ENCODE assay signal across 12 cellular contexts in the genomic region with DNA sequence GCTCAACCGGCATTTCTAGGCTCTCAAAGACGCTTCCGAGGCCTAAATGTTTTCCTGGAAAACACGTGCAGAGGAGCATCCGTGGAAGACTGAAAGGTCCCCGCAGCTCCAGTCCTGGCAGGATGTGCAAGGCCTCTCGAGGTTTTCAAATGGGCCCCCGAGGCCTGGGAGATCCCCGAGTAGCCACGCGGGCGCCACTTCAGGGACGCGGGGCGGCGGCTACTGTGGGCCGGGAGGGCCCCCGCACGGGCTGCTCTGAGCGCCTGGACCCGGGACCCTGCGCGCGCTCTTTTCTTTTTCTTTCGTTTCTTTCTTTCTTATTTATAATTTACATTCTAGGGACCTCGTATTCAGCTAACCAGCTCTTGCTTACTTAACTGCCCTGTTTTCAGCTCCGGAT. TPM values are rescaled to one million over a fixed set of nuclear protein-coding genes. Genes with fewer than 3 reads are reported as not detected.
DNase-seq lines count a peak whose midpoint lies in the region; TF ChIP-seq lines count a peak whose summit lies in the region.
"Had no signal": no experiment of that assay in that cellular context is flagged by ENCODE, and none has a peak within 500 bp of the region (broad histone marks: within the 10 kb centered on the region; RNA-seq: fewer than 3 reads in every experiment).

No MANE protein-coding gene starts in this region.

- peak overlapping the region; percentile 76 for H3K18ac ChIP-seq in neuronal stem cell (ENCODE audit: low read length)

- no peaks in the 10 kb centered on the region for H3K79me2 ChIP-seq in PC-9 (ENCODE audit: low read depth)

- 7% methylated on average over 27 of the region's 27 CpGs for WGBS in HUES64
- no CpG with 5 or more reads among the region's 27 CpGs for WGBS in neuronal stem cell (ENCODE audit: extremely low coverage in 2 of 2, insufficient read length in 2 of 2, insufficient replicate concordance in 1 of 2), 2 donors

- no peak for TF ChIP-seq CTCF in epithelial cell of proximal tubule (conservative IDR thresholded peaks at IDR 0.05; ENCODE audit: low read depth, low read length)
- no peak for TF ChIP-seq CTCF in PC-9 (conservative IDR thresholded peaks at IDR 0.05)

- H3K27me3 ChIP-seq in BLaER1 (no peaks in the 10 kb centered on the region), HUES64 (ENCODE audit: insufficient read depth, low read length) (peaks cover 64% of the 10 kb centered on the region), neuronal stem cell (ENCODE audit: control insufficient read depth in 3 of 3, insufficient read depth in 3 of 3, low read depth in 1 of 3, low read length in 3 of 3) (peaks cover 0 to 55% (median 5%) of the 10 kb centered on the region in 3 experiments), PC-9 (ENCODE audit: insufficient read depth, low read depth) (no peaks in the 10 kb centered on the region)

- CTCF ChIA-PET in PC-9 (lab: Charles Lee): interaction anchor here (0.7 kb wide), 1 partner anchor 99 kb away, joined by 8 read pairs; no protein-coding TSS in a partner anchor

- H3K4me3 ChIP-seq in BLaER1 (peak overlapping the region; percentile 75), HUES64 (ENCODE audit: low read length) (peak overlapping the region; percentile 77), epithelial cell of proximal tubule (ENCODE audit: low read depth, low read length) (peak overlapping the region; percentile 47), neuronal stem cell (ENCODE audit: low read length in 2 of 2) (peak overlapping the region in 1 of 2 donors; percentile 87), PC-9 (no peak overlapping the region)

- H2BK5ac ChIP-seq in neuronal stem cell (ENCODE audit: low read length): no peak overlapping the region

- peaks cover 42% of the 10 kb centered on the region for H3K9me3 ChIP-seq in BLaER1
- 0 out of 2 replicates have a peak, but pooled peaks cover 2% of the 10 kb centered on the region for H3K9me3 ChIP-seq in HUES64 (ENCODE audit: insufficient read depth, low read depth, low read length)
- H3K9me3 ChIP-seq in neuronal stem cell (replicated peaks in 1 of 2; ENCODE audit: control insufficient read depth in 2 of 2, insufficient read depth in 1 of 2, low read depth in 1 of 2, low read length in 2 of 2): peaks cover 3 to 47% of the 10 kb centered on the region in 2 donors
- H3K9me3 ChIP-seq in PC-9 (ENCODE audit: insufficient read depth, low read depth): no peaks in the 10 kb centered on the region

- H3K4ac ChIP-seq in neuronal stem cell (ENCODE audit: low read length): no peak overlapping the region

- no peak overlapping the region for H4K8ac ChIP-seq in neuronal stem cell (ENCODE audit: low read depth, low read length)

- no peak overlapping the region for H4K91ac ChIP-seq in neuronal stem cell (ENCODE audit: low read depth, low read length, poor library complexity)

- H3K9me2 ChIP-seq in PC-9 (ENCODE audit: insufficient read depth): no peaks in the 10 kb centered on the region

- BruUV-seq in PC-9 (replicated peaks; lab: Mats Ljungman, UMichigan): no TSS peak

- no peak overlapping the region for H2BK15ac ChIP-seq in neuronal stem cell (ENCODE audit: low read length)

- no peaks in the 10 kb centered on the region for H3K79me1 ChIP-seq in neuronal stem cell (ENCODE audit: low read depth, low read length)

- peaks cover 17% of the 10 kb centered on the region for H3F3A ChIP-seq in PC-9 (ENCODE audit: insufficient read depth, low read depth)

- in situ Hi-C loops in G401 (cut with HindIII; ENCODE audit: low sequenced_read_pairs): no loop called here

- intact Hi-C loops in PC-9 (cut with micrococcal nuclease; ENCODE audit: unreplicated experiment): no loop called here

- POLR2A ChIA-PET in PC-9 (lab: Charles Lee; ENCODE audit: unreplicated experiment): no interaction called here

- H2AFZ ChIP-seq in neuronal stem cell (ENCODE audit: low read length) (no peak overlapping the region), PC-9 (no peak overlapping the region)

- peaks cover 67% of the 10 kb centered on the region for H3K4me1 ChIP-seq in BLaER1
- peaks cover 27% of the 10 kb centered on the region for H3K4me1 ChIP-seq in HUES64 (ENCODE audit: insufficient read depth, low read length)
- peaks cover 13 to 24% of the 10 kb centered on the region in 2 donors for H3K4me1 ChIP-seq in neuronal stem cell (ENCODE audit: control insufficient read depth in 2 of 2, insufficient read depth in 1 of 2, low read depth in 1 of 2, low read length in 2 of 2)
- H3K4me1 ChIP-seq in PC-9 (replicated peaks; ENCODE audit: insufficient read depth): peaks cover 37% of the 10 kb centered on the region

- H3K27ac ChIP-seq in BLaER1 (peak overlapping the region; percentile 93), HUES64 (ENCODE audit: low read depth, low read length) (no peak overlapping the region), neuronal stem cell (replicated peaks; ENCODE audit: low read length) (no peak overlapping the region), PC-9 (no peak overlapping the region)

- H2BK120ac ChIP-seq in neuronal stem cell (ENCODE audit: low read depth, low read length): no peak overlapping the region

- H4K20me1 ChIP-seq in BLaER1: peaks cover 6% of the 10 kb centered on the region
- no peaks in the 10 kb centered on the region for H4K20me1 ChIP-seq in PC-9 (ENCODE audit: insufficient read depth)

- no peak overlapping the region for H3K14ac ChIP-seq in neuronal stem cell (ENCODE audit: low read length)

- H2BK12ac ChIP-seq in neuronal stem cell (ENCODE audit: low read length): no peak overlapping the region

- peaks cover 34% of the 10 kb centered on the region; the same call in 1 of the 2 replicates for H3K36me3 ChIP-seq in BLaER1
- no peaks in the 10 kb centered on the region for H3K36me3 ChIP-seq in HUES64 (ENCODE audit: insufficient read depth, low read length)
- peaks cover 0 to 14% of the 10 kb centered on the region in 2 donors for H3K36me3 ChIP-seq in neuronal stem cell (replicated peaks in 1 of 2; ENCODE audit: control insufficient read depth in 2 of 2, insufficient read depth in 2 of 2, low read length in 2 of 2)
- no peaks in the 10 kb centered on the region for H3K36me3 ChIP-seq in PC-9 (ENCODE audit: low read depth)

- H3K9ac ChIP-seq in BLaER1: peak overlapping the region; percentile 84
- peak overlapping the region; percentile 19; the same call in 1 of the 2 replicates for H3K9ac ChIP-seq in HUES64 (ENCODE audit: low read depth, low read length)
- H3K9ac ChIP-seq in neuronal stem cell (ENCODE audit: low read depth, low read length, poor library complexity): no peak overlapping the region

- DNase-seq in epithelial cell of proximal tubule (ENCODE audit: low read depth): no peak
- no peak for DNase-seq in neuronal stem cell (ENCODE audit: low spot score)
- no peak for DNase-seq in stimulated activated CD4-positive, alpha-beta T cell treated with anti-CD3 and anti-CD28 coated beads, Interleukin-4, amount 100 ng/mL, for 4 hours
- no peak for DNase-seq in G401 (ENCODE audit: low spot score)
- DNase-seq in SKM-1 (lab: John Stamatoyannopoulos, UW; ENCODE audit: unreplicated experiment): no peak
- DNase-seq in PC-9: no peak
- DNase-seq: activated CD4-positive, CD25-positive, alpha-beta regulatory T cell treated with anti-CD3 and anti-CD28 coated beads, Interleukin-2, amount 50 U/mL, for 72 hours; DMS153; immature natural killer cell; NCI-H510A had no signal

- H2AK5ac ChIP-seq in neuronal stem cell (ENCODE audit: low read depth, low read length): no peak overlapping the region

- peak overlapping the region; percentile 95 for H3K4me2 ChIP-seq in BLaER1
- H3K4me2 ChIP-seq in neuronal stem cell (ENCODE audit: insufficient read depth, low read length, poor library complexity, severe bottlenecking): peak overlapping the region; percentile 100
- no peak overlapping the region for H3K4me2 ChIP-seq in PC-9

- H3K23ac ChIP-seq in neuronal stem cell (ENCODE audit: low read depth, low read length, poor library complexity): no peak overlapping the region

RNA-seq across cellular contexts. Expression of a gene that starts 4.3 kb away (rescaled TPM):
- polyA plus RNA-seq in HUES64 (2013, experiment 1 of 2): 49.3 TPM
- 50.4 TPM for polyA plus RNA-seq in HUES64 (2013, experiment 2 of 2)
- total RNA-seq in epithelial cell of proximal tubule (17.2 and 19.3 TPM in 2 replicates), PC-9 (2021) (not detected in 2 replicates)
- polyA plus RNA-seq in neuronal stem cell (2013, experiment 1 of 2): 9.6 TPM
- 9.3 TPM for polyA plus RNA-seq in neuronal stem cell (2013, experiment 2 of 2)
- not detected in 2 replicates for total RNA-seq in G401 (2014; rRNA removed; shearing (Covaris generic))
- polyA plus RNA-seq: immature natural killer cell had no signal

Comparison
In these comparisons a context has a peak if more than half of its experiments do, and no peak if none do; other contexts are left out.
1. RNA of a gene that starts 4.3 kb away (total RNA-seq): 17.2 to 19.3 TPM in epithelial cell of proximal tubule; not detected in G401 and not detected in PC-9; every median in the first group is over 10 times any median in the second.